In the genomic region with DNA sequence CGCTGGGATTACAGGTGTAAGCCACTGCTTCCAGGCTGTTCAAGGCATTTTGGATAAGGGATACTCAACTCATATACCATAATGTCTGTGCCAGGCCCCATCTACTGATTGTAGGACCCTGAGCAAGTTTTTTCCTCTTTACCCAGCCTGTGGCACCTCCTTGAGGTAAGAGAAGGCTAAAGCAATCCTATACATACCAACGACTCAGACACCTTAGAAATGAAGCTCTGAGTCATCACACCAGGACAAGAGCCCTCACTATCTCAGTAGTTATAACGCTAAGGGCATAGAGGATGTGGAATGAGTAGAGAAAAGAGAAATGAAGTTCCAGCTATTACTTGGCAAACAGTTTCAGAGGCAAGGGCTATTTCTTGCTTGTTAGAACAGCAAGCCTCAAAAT, we compare ENCODE assay signal across 11 cellular contexts. TPM values are rescaled to one million over a fixed set of nuclear protein-coding genes. Genes with fewer than 3 reads are reported as not detected.
A peak's percentile ranks its signal among the peaks of the same experiment; 100 is the strongest.
DNase-seq lines count a peak whose midpoint lies in the region; ATAC-seq, FAIRE-seq and TF ChIP-seq lines count a peak whose summit lies in the region.
"Had no signal": no experiment of that assay in that cellular context is flagged by ENCODE, and none has a peak within 500 bp of the region (broad histone marks: within the 10 kb centered on the region; RNA-seq: fewer than 3 reads in every experiment).

No MANE protein-coding gene starts in this region.

- DNase-seq in activated CD8-positive, alpha-beta memory T cell treated with anti-CD3 and anti-CD28 coated beads, Interleukin-2, amount 10 ng/mL, durations not matched to agents 7 days and 5 days = peak; percentile 49
- no peak for DNase-seq in activated CD8-positive, alpha-beta memory T cell treated with anti-CD3 and anti-CD28 coated beads, Interleukin-2, amount 50 U/mL, for 48 hours
- DNase-seq in M059J (ENCODE audit: low read depth) = peak; percentile 54
- DNase-seq in astrocyte of the spinal cord (ENCODE audit: low read depth, low spot score) = peak; percentile 13
- peak; percentile 31 for DNase-seq in renal cortical epithelial cell (ENCODE audit: low read depth)
- no peak for DNase-seq in GM12891 (ENCODE audit: insufficient read length, low spot score)
- no peak for DNase-seq in NCI-H1092 (lab: John Stamatoyannopoulos, UW)
- no peak for DNase-seq in sciatic nerve (ENCODE audit: low spot score)
- DNase-seq: mucosa of descending colon, RPMI8226 had no signal

- peaks cover 2% of the 10 kb centered on the region for H3K36me3 Mint-ChIP-seq in activated CD8-positive, alpha-beta memory T cell treated with anti-CD3 and anti-CD28 coated beads, Interleukin-2, amount 10 ng/mL, durations not matched to agents 7 days and 5 days

- ATAC-seq in activated CD8-positive, alpha-beta memory T cell treated with anti-CD3 and anti-CD28 coated beads, Interleukin-2, amount 10 ng/mL, durations not matched to agents 7 days and 5 days = peak; percentile 61
- no peak for ATAC-seq in sciatic nerve
- ATAC-seq: mucosa of descending colon had no signal

- no peaks in the 10 kb centered on the region for H3K9me3 Mint-ChIP-seq in activated CD8-positive, alpha-beta memory T cell treated with anti-CD3 and anti-CD28 coated beads, Interleukin-2, amount 10 ng/mL, durations not matched to agents 7 days and 5 days (ENCODE audit: low read depth)

- CTCF ChIA-PET in activated CD8-positive, alpha-beta memory T cell treated with anti-CD3 and anti-CD28 coated beads, Interleukin-2, amount 10 ng/mL, durations not matched to agents 7 days and 5 days (lab: Charles Lee) = interaction anchor here (0.6 to 2.3 kb wide), 16 partner anchors 17 to 252 kb away, joined by 3 to 16 read pairs (median 4); a partner anchor contains a TSS

- no peak overlapping the region for H3K4me3 ChIP-seq in astrocyte of the spinal cord (ENCODE audit: low read depth, low read length)
- H3K4me3 ChIP-seq: BLaER1, mucosa of descending colon had no signal

- peaks cover 31% of the 10 kb centered on the region for H3K4me1 Mint-ChIP-seq in activated CD8-positive, alpha-beta memory T cell treated with anti-CD3 and anti-CD28 coated beads, Interleukin-2, amount 10 ng/mL, durations not matched to agents 7 days and 5 days

- peak overlapping the region; percentile 45 for H3K27ac Mint-ChIP-seq in activated CD8-positive, alpha-beta memory T cell treated with anti-CD3 and anti-CD28 coated beads, Interleukin-2, amount 10 ng/mL, durations not matched to agents 7 days and 5 days

- no peaks in the 10 kb centered on the region for H3K27me3 Mint-ChIP-seq in activated CD8-positive, alpha-beta memory T cell treated with anti-CD3 and anti-CD28 coated beads, Interleukin-2, amount 10 ng/mL, durations not matched to agents 7 days and 5 days

- peak; percentile 20 for TF ChIP-seq CTCF in astrocyte of the spinal cord (IDR thresholded peaks at IDR 0.05; ENCODE audit: low read depth, low read length)

- intact Hi-C loops in sciatic nerve (cut with DNase I) = no loop called here

- no peak overlapping the region for H3K4me3 Mint-ChIP-seq in activated CD8-positive, alpha-beta memory T cell treated with anti-CD3 and anti-CD28 coated beads, Interleukin-2, amount 10 ng/mL, durations not matched to agents 7 days and 5 days

- no peak for FAIRE-seq in GM12891 (lab: Jason Lieb, UNC)

- in situ Hi-C loops in astrocyte of the spinal cord (cut with HindIII; ENCODE audit: low sequenced_read_pairs) = no loop called here

- no peak for TF ChIP-seq POLR2A in GM12891 (IDR thresholded peaks at IDR 0.05; ENCODE audit: low read depth, low read length)

TF ChIP-seq in GM12891, 5 proteins besides CTCF, POLR2A, EP300 and RAD21:
- TF ChIP-seq PAX5 (IDR thresholded peaks at IDR 0.05; ENCODE audit: insufficient read depth, low read length, severe bottlenecking) = no peak
- TF ChIP-seq POU2F2 (IDR thresholded peaks at IDR 0.05; ENCODE audit: low read depth, low read length) = no peak
- no peak for TF ChIP-seq TAF1 (IDR thresholded peaks at IDR 0.05; ENCODE audit: low read depth, low read length)
- no peak for TF ChIP-seq SPI1 (IDR thresholded peaks at IDR 0.05; ENCODE audit: low read depth, low read length)
- no peak for TF ChIP-seq POLR2AphosphoS5 (IDR thresholded peaks at IDR 0.05; ENCODE audit: low read depth, low read length)

RNA-seq across cellular contexts. Expression of a gene that starts 16.9 kb away (rescaled TPM):
- 10 to 100 TPM; 27.8 to 28.8 TPM for total RNA-seq in activated CD8-positive, alpha-beta memory T cell treated with anti-CD3 and anti-CD28 coated beads, Interleukin-2, amount 10 ng/mL, durations not matched to agents 7 days and 5 days
- 49.7 and 50.3 TPM in 2 replicates for total RNA-seq in M059J (2014; rRNA removed; shearing (Covaris generic))
- total RNA-seq in renal cortical epithelial cell (28.3 and 34.5 TPM in 2 replicates), sciatic nerve (30.7 TPM)
- polyA plus RNA-seq in GM12891 (2012; ENCODE audit: low read depth, missing spikeins) = 9.7 TPM

RNA-seq across cellular contexts. Expression of a gene that starts 44.6 kb away (rescaled TPM):
- 10 to 100 TPM; 36.0 to 42.7 TPM for total RNA-seq in activated CD8-positive, alpha-beta memory T cell treated with anti-CD3 and anti-CD28 coated beads, Interleukin-2, amount 10 ng/mL, durations not matched to agents 7 days and 5 days
- 73.1 and 84.9 TPM in 2 replicates for total RNA-seq in M059J (2014; rRNA removed; shearing (Covaris generic))
- total RNA-seq in renal cortical epithelial cell (8.1 and 19.1 TPM in 2 replicates), sciatic nerve (7.2 TPM)
- polyA plus RNA-seq in GM12891 (2012; ENCODE audit: low read depth, missing spikeins) = 10.9 TPM

Comparison
In these comparisons a context has a peak if more than half of its experiments do, and no peak if none do; other contexts are left out.
1. DNase-seq: peak in activated CD8-positive, alpha-beta memory T cell treated with anti-CD3 and anti-CD28 coated beads, Interleukin-2, amount 10 ng/mL, durations not matched to agents 7 days and 5 days (single experiment), M059J (single experiment), astrocyte of the spinal cord (single experiment) and renal cortical epithelial cell (single experiment); none in activated CD8-positive, alpha-beta memory T cell treated with anti-CD3 and anti-CD28 coated beads, Interleukin-2, amount 50 U/mL, for 48 hours (single experiment), GM12891 (single experiment), NCI-H1092 (single experiment) and sciatic nerve (single experiment).